Comparison of ENCODE assay signal across 28 cellular contexts in genomic region chr9:119991797-119992196, GRCh38.
"Had no signal": no experiment of that assay in that cellular context is flagged by ENCODE, and none has a peak within 500 bp of the region (broad histone marks: within the 10 kb centered on the region; RNA-seq: fewer than 3 reads in every experiment).

No MANE protein-coding gene starts in this region.

- H3K9me3 Mint-ChIP-seq: dendritic cell treated with granulocyte-macrophage colony-stimulating factor and Interleukin-4, amounts not matched to agents 40 ng/mL and 50 ng/mL, for 4 days; endodermal cell had no signal

- DNase-seq: colonic mucosa; cortex of kidney; dermis blood vessel endothelial cell; dorsolateral prefrontal cortex; effector CD4-positive, alpha-beta T cell; effector CD8-positive, alpha-beta T cell; effector memory CD4-positive, alpha-beta T cell; effector memory CD8-positive, alpha-beta T cell; endodermal cell; esophagus squamous epithelium; foreskin fibroblast; foreskin keratinocyte; foreskin melanocyte; gastrocnemius medialis; glutamatergic neuron; head of caudate nucleus; heart left ventricle; heart right ventricle had no signal

- H3K27ac Mint-ChIP-seq: dendritic cell treated with granulocyte-macrophage colony-stimulating factor and Interleukin-4, amounts not matched to agents 40 ng/mL and 50 ng/mL, for 4 days; effector memory CD8-positive, alpha-beta T cell; endodermal cell had no signal

- H3K27me3 ChIP-seq: colonic mucosa, esophagus muscularis mucosa, foreskin keratinocyte, gastrocnemius medialis, gastroesophageal sphincter had no signal

- H3K36me3 ChIP-seq: colonic mucosa, esophagus muscularis mucosa, esophagus squamous epithelium, gastrocnemius medialis, gastroesophageal sphincter, heart left ventricle, heart right ventricle had no signal

- ATAC-seq: effector memory CD8-positive, alpha-beta T cell; esophagus mucosa; foreskin keratinocyte; gastrocnemius medialis; gastroesophageal sphincter; heart left ventricle; heart right ventricle had no signal

- H3K9me3 ChIP-seq: colonic mucosa, esophagus muscularis mucosa, esophagus squamous epithelium, gastrocnemius medialis, gastroesophageal sphincter, heart left ventricle, heart right ventricle had no signal

- H3K4me3 ChIP-seq: colonic mucosa, coronary artery, dorsolateral prefrontal cortex, esophagus muscularis mucosa, esophagus squamous epithelium, gastrocnemius medialis, gastroesophageal sphincter, heart left ventricle, heart right ventricle had no signal

- H3K4me1 ChIP-seq: colonic mucosa, esophagus muscularis mucosa, esophagus squamous epithelium, foreskin keratinocyte, gastrocnemius medialis, gastroesophageal sphincter, heart left ventricle, heart right ventricle had no signal

- FAIRE-seq: colon, endometrium, endothelial cell of umbilical vein, frontal cortex had no signal

- H3K4me3 Mint-ChIP-seq: dendritic cell treated with granulocyte-macrophage colony-stimulating factor and Interleukin-4, amounts not matched to agents 40 ng/mL and 50 ng/mL, for 4 days; effector memory CD8-positive, alpha-beta T cell; endodermal cell had no signal

- H3K27ac ChIP-seq: colonic mucosa, coronary artery, dorsolateral prefrontal cortex, epithelial cell of prostate, esophagus muscularis mucosa, esophagus squamous epithelium, foreskin keratinocyte, gastrocnemius medialis, gastroesophageal sphincter, heart left ventricle, heart right ventricle had no signal
